1 cellular context compared by ENCODE assay signal in genomic region chr11:46252373-46252914, GRCh38.
A peak's percentile ranks its signal among the peaks of the same experiment; 100 is the strongest.
TF ChIP-seq lines count a peak whose summit lies in the region.

No MANE protein-coding gene starts in this region.

TF ChIP-seq in HepG2, 621 proteins besides CTCF, POLR2A, EP300 and RAD21 (continued from another document and continues in another):
- TF ChIP-seq KLF15 (CRISPR knock-in tag; IDR thresholded peaks at IDR 0.05; ENCODE audit: borderline replicate concordance) (no peak), NCOA2 (CRISPR knock-in tag; IDR thresholded peaks at IDR 0.05) (peak; percentile 55), LBX2 (CRISPR knock-in tag; IDR thresholded peaks at IDR 0.05; ENCODE audit: borderline replicate concordance) (no peak), HHEX (CRISPR knock-in tag; IDR thresholded peaks at IDR 0.05) (no peak), THAP9 (CRISPR knock-in tag; IDR thresholded peaks at IDR 0.05; ENCODE audit: borderline replicate concordance) (no peak), WIZ (CRISPR knock-in tag; IDR thresholded peaks at IDR 0.05) (no peak), ZNF816 (CRISPR knock-in tag; IDR thresholded peaks at IDR 0.05; ENCODE audit: borderline replicate concordance) (no peak), ZNF646 (CRISPR knock-in tag; IDR thresholded peaks at IDR 0.05) (peak; percentile 27; the same call in 1 of the 2 replicates), HDAC1 (CRISPR knock-in tag; IDR thresholded peaks at IDR 0.05) (peak; percentile 55), ZBED4 (CRISPR knock-in tag; IDR thresholded peaks at IDR 0.05; ENCODE audit: borderline replicate concordance) (no peak), ZNF20 (CRISPR knock-in tag; IDR thresholded peaks at IDR 0.05) (no peak), HOMEZ (CRISPR knock-in tag; IDR thresholded peaks at IDR 0.05; ENCODE audit: low read depth) (0 out of 2 replicates have a peak, but pooled peaks have one; percentile 22), JUN (CRISPR knock-in tag; IDR thresholded peaks at IDR 0.05) (no peak), TEAD3 (CRISPR knock-in tag; optimal IDR thresholded peaks at IDR 0.05; ENCODE audit: borderline replicate concordance) (peak; percentile 66), ZBTB7A (CRISPR knock-in tag; IDR thresholded peaks at IDR 0.05) (no peak), ZNF883 (CRISPR knock-in tag; IDR thresholded peaks at IDR 0.05; ENCODE audit: not compliant biosample characterization) (no peak), REL (CRISPR knock-in tag; conservative IDR thresholded peaks at IDR 0.05) (no peak), ZNF772 (CRISPR knock-in tag; IDR thresholded peaks at IDR 0.05) (0 out of 2 replicates have a peak, but pooled peaks have one; percentile 33), JUND (CRISPR knock-in tag; IDR thresholded peaks at IDR 0.05) (no peak), SNAPC2 (CRISPR knock-in tag; IDR thresholded peaks at IDR 0.05) (no peak), ZNF660 (CRISPR knock-in tag; IDR thresholded peaks at IDR 0.05; ENCODE audit: borderline replicate concordance, low read depth) (no peak), ZNF281 (CRISPR knock-in tag; IDR thresholded peaks at IDR 0.05; ENCODE audit: borderline replicate concordance) (no peak), RFXANK (CRISPR knock-in tag; IDR thresholded peaks at IDR 0.05) (no peak), ZNF460 (CRISPR knock-in tag; IDR thresholded peaks at IDR 0.05; ENCODE audit: borderline replicate concordance) (no peak), ZSCAN9 (CRISPR knock-in tag; IDR thresholded peaks at IDR 0.05; ENCODE audit: borderline replicate concordance) (no peak), HMGA1 (CRISPR knock-in tag; conservative IDR thresholded peaks at IDR 0.05) (no peak), ZNF788 (CRISPR knock-in tag; IDR thresholded peaks at IDR 0.05; ENCODE audit: borderline replicate concordance) (no peak; the same call in 1 of the 2 replicates), MAZ (IDR thresholded peaks at IDR 0.05; ENCODE audit: borderline replicate concordance, low read depth, low read length) (no peak), MAZ (CRISPR knock-in tag; IDR thresholded peaks at IDR 0.05; ENCODE audit: low read depth) (no peak), SOX13 (IDR thresholded peaks at IDR 0.05) (peak; percentile 88), SOX13 (CRISPR knock-in tag; conservative IDR thresholded peaks at IDR 0.05 in 1 of 2, IDR thresholded peaks at IDR 0.05 in 1 of 2) (peak in 1 of 2 experiments; percentile 96; a peak in 2 of 4 replicates), ZFP1 (CRISPR knock-in tag; IDR thresholded peaks at IDR 0.05) (0 out of 2 replicates have a peak, but pooled peaks have one; percentile 24), MYPOP (CRISPR knock-in tag; IDR thresholded peaks at IDR 0.05) (0 out of 2 replicates have a peak, but pooled peaks have one; percentile 40), DPF2 (CRISPR knock-in tag; IDR thresholded peaks at IDR 0.05; ENCODE audit: borderline replicate concordance, low read depth) (0 out of 2 replicates have a peak, but pooled peaks have one; percentile 61), NFE2L2 (IDR thresholded peaks at IDR 0.05; ENCODE audit: low read length) (no peak), TARDBP (CRISPR knock-in tag; IDR thresholded peaks at IDR 0.05) (peak; percentile 52; the same call in 1 of the 2 replicates), DNMT1 (CRISPR knock-in tag; IDR thresholded peaks at IDR 0.05) (no peak), SAP130 (CRISPR knock-in tag; IDR thresholded peaks at IDR 0.05; ENCODE audit: low read depth) (peak; percentile 64), NFIC (IDR thresholded peaks at IDR 0.05; ENCODE audit: low read length) (0 out of 2 replicates have a peak, but pooled peaks have one; percentile 58)
